In genomic region chr14:99518441-99519346, GRCh38 we compare ENCODE assay signal across 8 cellular contexts. TPM values are rescaled to one million over a fixed set of nuclear protein-coding genes. Genes with fewer than 3 reads are reported as not detected.
DNase-seq lines count a peak whose midpoint lies in the region; ATAC-seq, FAIRE-seq and TF ChIP-seq lines count a peak whose summit lies in the region.

No MANE protein-coding gene starts in this region.

- H3K27ac ChIP-seq in A549 (peak overlapping the region; percentile 16 to 58; a peak in 4 of 6 replicates), H1 (ENCODE audit: low read depth, low read length) (no peak overlapping the region)

- no peak overlapping the region for H3K4ac ChIP-seq in H1 (replicated peaks; ENCODE audit: insufficient read length, low read depth, low read length)

- H3K4me3 ChIP-seq in A549: no peak overlapping the region
- no peak overlapping the region for H3K4me3 ChIP-seq in H1 (ENCODE audit: extremely low read depth in 1 of 4, insufficient read depth in 2 of 4, low read depth in 3 of 4, low read length in 4 of 4)

- no peak overlapping the region for H3K9ac ChIP-seq in H1 (replicated peaks in 1 of 4; ENCODE audit: extremely low read depth in 1 of 4, low read depth in 3 of 4, low read length in 3 of 4)

- no peak overlapping the region for H2BK15ac ChIP-seq in H1 (ENCODE audit: low read length)

- H2AK5ac ChIP-seq in H1 (ENCODE audit: low read depth, low read length): no peak overlapping the region

- FAIRE-seq in A549 (lab: Jason Lieb, UNC): no peak
- FAIRE-seq in H1 (lab: Jason Lieb, UNC): no peak

- peak; percentile 51 to 70; a peak in 5 of 6 replicates for ATAC-seq in A549
- ATAC-seq in GM18502 (IDR thresholded peaks at IDR 0.05; ENCODE audit: poor library complexity, unreplicated experiment): peak; percentile 79
- ATAC-seq in HG03139 (IDR thresholded peaks at IDR 0.05; ENCODE audit: unreplicated experiment): peak; percentile 63
- ATAC-seq in activated CD8-positive, alpha-beta T cell treated with anti-CD3 and anti-CD28 coated beads, Interleukin-2, amount 10 ng/mL, durations not matched to agents 7 days and 5 days: peak; percentile 77

- no peak overlapping the region for H2BK12ac ChIP-seq in H1 (ENCODE audit: low read depth, low read length)

- POLR2A ChIA-PET in A549 (lab: Yijun Ruan, JAX) (interaction anchor here (0.6 kb wide), 1 partner anchor 90 kb away, joined by 3 read pairs; no protein-coding TSS in a partner anchor), H1 (lab: Charles Lee; ENCODE audit: partially characterized antibody) (interaction anchor here (0.6 kb wide), 1 partner anchor 16 kb away, joined by 3 read pairs; no protein-coding TSS in a partner anchor)
- POLR2A ChIA-PET in activated CD8-positive, alpha-beta T cell treated with anti-CD3 and anti-CD28 coated beads, Interleukin-2, amount 10 ng/mL, durations not matched to agents 7 days and 5 days (lab: Charles Lee): no interaction called here

- H4K5ac ChIP-seq in H1 (ENCODE audit: insufficient read length, low read depth, low read length): no peak overlapping the region

- H3K27ac Mint-ChIP-seq in activated CD8-positive, alpha-beta T cell treated with anti-CD3 and anti-CD28 coated beads, Interleukin-2, amount 10 ng/mL, durations not matched to agents 7 days and 5 days: no peak overlapping the region

- H3K4me3 Mint-ChIP-seq in activated CD8-positive, alpha-beta T cell treated with anti-CD3 and anti-CD28 coated beads, Interleukin-2, amount 10 ng/mL, durations not matched to agents 7 days and 5 days: no peak overlapping the region

- peaks cover 0 to 4% (median 0%) of the 10 kb centered on the region in 4 experiments; a peak in 2 of 8 replicates for H3K36me3 ChIP-seq in H1 (ENCODE audit: control insufficient read depth in 2 of 4, insufficient read depth in 4 of 4, low read length in 3 of 4)

- no peak overlapping the region for H2AFZ ChIP-seq in H1 (ENCODE audit: low read length)

- no peaks in the 10 kb centered on the region; the same call in 1 of the 2 replicates for H3K79me1 ChIP-seq in H1 (ENCODE audit: low read depth, low read length)

- DNase-seq in A549 (ENCODE audit: low read depth in 1 of 2, low spot score in 1 of 2) (peak; percentile 70 to 81), NCI-H460 (ENCODE audit: extremely low read depth, low read depth) (peak; percentile 57), H1 (ENCODE audit: low read depth in 1 of 2, low spot score in 2 of 2) (peak in 1 of 2 experiments; percentile 97), mucosa of gallbladder (ENCODE audit: low spot score) (peak; percentile 75)
- DNase-seq in activated CD8-positive, alpha-beta T cell treated with anti-CD3 and anti-CD28 coated beads, Interleukin-2, amount 10 ng/mL, durations not matched to agents 7 days and 5 days: peak; percentile 85
- peak; percentile 73 for DNase-seq in stimulated activated CD8-positive, alpha-beta memory T cell treated with anti-CD3 and anti-CD28 coated beads, Interleukin-7, amount 100 ng/mL, for 24 hours (ENCODE audit: low read depth)

- H3K18ac ChIP-seq in H1 (ENCODE audit: extremely low read depth, low read length): no peak overlapping the region

- H3K14ac ChIP-seq in H1 (ENCODE audit: insufficient read length): no peak overlapping the region

- H3K36me3 Mint-ChIP-seq in activated CD8-positive, alpha-beta T cell treated with anti-CD3 and anti-CD28 coated beads, Interleukin-2, amount 10 ng/mL, durations not matched to agents 7 days and 5 days (ENCODE audit: low read depth): no peaks in the 10 kb centered on the region

- TF ChIP-seq CTCF in A549 (IDR thresholded peaks at IDR 0.05) (peak; percentile 91), H1 (IDR thresholded peaks at IDR 0.05; ENCODE audit: control extremely low read depth in 1 of 3, insufficient read depth in 1 of 3, low read depth in 1 of 3, low read length in 3 of 3) (peak in 2 of 3 experiments; percentile 96; a peak in 3 of 4 replicates)

- TF ChIP-seq RAD21 in A549 (conservative IDR thresholded peaks at IDR 0.05 in 1 of 2, IDR thresholded peaks at IDR 0.05 in 1 of 2): peak; percentile 96
- peak; percentile 97 to 98 for TF ChIP-seq RAD21 in H1 (IDR thresholded peaks at IDR 0.05 in 1 of 2, conservative IDR thresholded peaks at IDR 0.05 in 1 of 2; ENCODE audit: low read depth in 2 of 2, low read length in 2 of 2)

- H3K4me1 ChIP-seq in A549 (peaks cover 25% of the 10 kb centered on the region), H1 (replicated peaks in 1 of 4; ENCODE audit: control insufficient read depth in 3 of 4, insufficient read depth in 4 of 4, low read length in 3 of 4) (peaks cover 5 to 19% (median 13%) of the 10 kb centered on the region in 4 experiments)

- H4K8ac ChIP-seq in H1 (ENCODE audit: extremely low read depth, insufficient read depth, low read length): no peak overlapping the region; the same call in 1 of the 2 replicates

- H3K4me2 ChIP-seq in A549 (no peak overlapping the region), H1 (ENCODE audit: insufficient read depth in 1 of 2, low read depth in 2 of 2, low read length in 2 of 2) (no peak overlapping the region)

- peaks cover 3 to 5% of the 10 kb centered on the region in 2 experiments for H4K20me1 ChIP-seq in H1 (replicated peaks in 1 of 2; ENCODE audit: control insufficient read depth in 1 of 2, insufficient read depth in 2 of 2, low read length in 2 of 2)

- no peaks in the 10 kb centered on the region for H3K27me3 ChIP-seq in H1 (replicated peaks in 1 of 4; ENCODE audit: control insufficient read depth in 3 of 4, extremely low read depth in 1 of 4, insufficient read depth in 3 of 4, low read length in 3 of 4)

- H3K27me3 Mint-ChIP-seq in activated CD8-positive, alpha-beta T cell treated with anti-CD3 and anti-CD28 coated beads, Interleukin-2, amount 10 ng/mL, durations not matched to agents 7 days and 5 days (ENCODE audit: low read depth): no peaks in the 10 kb centered on the region

- TF ChIP-seq EP300 in A549 (IDR thresholded peaks at IDR 0.05) (no peak), H1 (IDR thresholded peaks at IDR 0.05; ENCODE audit: borderline replicate concordance in 1 of 2, low read depth in 2 of 2, low read length in 2 of 2) (no peak)

- H3K79me2 ChIP-seq in H1 (ENCODE audit: control insufficient read depth in 1 of 2, insufficient read depth in 2 of 2, low read length in 2 of 2): peaks cover 0 to 2% of the 10 kb centered on the region in 2 experiments; a peak in 1 of 4 replicates

- H2BK120ac ChIP-seq in H1 (replicated peaks; ENCODE audit: low read depth, low read length): no peak overlapping the region

- H2BK5ac ChIP-seq in H1 (ENCODE audit: low read depth, low read length): no peak overlapping the region; the same call in 1 of the 2 replicates

- H3K23me2 ChIP-seq in H1 (ENCODE audit: low read depth, low read length): 0 out of 2 replicates have a peak, but pooled peaks cover 2% of the 10 kb centered on the region

- 41% methylated on average over 18 of the region's 21 CpGs for WGBS in A549 (ENCODE audit: missing lambda C conversion rate)
- 39% methylated on average over 18 of the region's 21 CpGs; no CpG with 5 or more reads in 1 of the 2 experiments for whole genome bisulfite sequencing in H1 (ENCODE audit: extremely low coverage in 1 of 2, insufficient coverage in 1 of 2, insufficient read length in 1 of 2, insufficient replicate concordance in 2 of 2, low coverage in 1 of 2, low lambda C conversion rate in 2 of 2, missing lambda C conversion rate in 1 of 2), 2 experiments

- CTCF ChIA-PET in A549 (lab: Yijun Ruan, JAX): interaction anchor here (0.6 to 2.1 kb wide), 47 partner anchors 9 to 674 kb away, joined by 3 to 11 read pairs (median 5); partner anchors contain the start of gene CCDC85C
- CTCF ChIA-PET in activated CD8-positive, alpha-beta T cell treated with anti-CD3 and anti-CD28 coated beads, Interleukin-2, amount 10 ng/mL, durations not matched to agents 7 days and 5 days (lab: Charles Lee): interaction anchor here (1.0 to 1.2 kb wide), 3 partner anchors 10 to 110 kb away, joined by 3 read pairs; no protein-coding TSS in a partner anchor
- CTCF ChIA-PET in H1 (lab: Charles Lee; ENCODE audit: partially characterized antibody): interaction anchor here (0.6 to 3.8 kb wide), 28 partner anchors 9 to 443 kb away, joined by 3 to 32 read pairs (median 4); no protein-coding TSS in a partner anchor

- H4K91ac ChIP-seq in H1 (replicated peaks; ENCODE audit: insufficient read length, low read length): no peak overlapping the region

- no peaks in the 10 kb centered on the region for H3K9me3 Mint-ChIP-seq in activated CD8-positive, alpha-beta T cell treated with anti-CD3 and anti-CD28 coated beads, Interleukin-2, amount 10 ng/mL, durations not matched to agents 7 days and 5 days (ENCODE audit: insufficient read depth)

- no peak overlapping the region for H3K56ac ChIP-seq in H1 (replicated peaks; ENCODE audit: insufficient read length, low read depth, low read length)

- no peak overlapping the region for H2BK20ac ChIP-seq in H1 (ENCODE audit: low read length)

- H3K4me1 Mint-ChIP-seq in activated CD8-positive, alpha-beta T cell treated with anti-CD3 and anti-CD28 coated beads, Interleukin-2, amount 10 ng/mL, durations not matched to agents 7 days and 5 days (ENCODE audit: low read depth): no peaks in the 10 kb centered on the region

- no peaks in the 10 kb centered on the region for H3K9me3 ChIP-seq in A549
- H3K9me3 ChIP-seq in H1 (ENCODE audit: insufficient read depth in 2 of 2, low read depth in 1 of 2, low read length in 1 of 2): no peaks in the 10 kb centered on the region

- H3K23ac ChIP-seq in H1 (ENCODE audit: insufficient read length): no peak overlapping the region

- no peak for TF ChIP-seq POLR2A in A549 (IDR thresholded peaks at IDR 0.05; ENCODE audit: low read length)
- TF ChIP-seq POLR2A in H1 (IDR thresholded peaks at IDR 0.05; ENCODE audit: control extremely low read depth in 1 of 2, low read depth in 2 of 2, low read length in 2 of 2): no peak

RNA-seq across cellular contexts. Expression of gene CCNK, which starts 37.5 kb away (rescaled TPM):
- 22.7 and 38.9 TPM in 2 replicates for polyA plus RNA-seq in A549 (2011; rRNA removed)
- 14.7 and 16.4 TPM in 2 replicates for polyA plus RNA-seq in A549 (2012; cell fraction: cytosol; rRNA removed)
- 12.0 and 19.6 TPM in 2 replicates for polyA plus RNA-seq in A549 (2012; cell fraction: nucleus; rRNA removed)
- 46.6 to 50.8 TPM (median 50.6 TPM) in 3 replicates for polyA plus RNA-seq in A549 (2017; fragmentation: RNase III; extraction: RNeasy Plus Mini Kit Qiagen cat#74134 plus additional on column Dnase treatment)
- 32.7 and 36.2 TPM in 2 replicates for polyA minus RNA-seq in A549 (2011; rRNA and poly(A)+ RNA removed)
- total RNA-seq in NCI-H460 (2014; rRNA removed; shearing (Covaris generic)): 18.1 and 23.3 TPM in 2 replicates
- polyA plus RNA-seq in NCI-H460 (2014; cell fraction: nucleus; rRNA removed): 4.7 and 5.8 TPM in 2 replicates
- 10 to 100 TPM; 81.0 to 81.2 TPM for total RNA-seq in activated CD8-positive, alpha-beta T cell treated with anti-CD3 and anti-CD28 coated beads, Interleukin-2, amount 10 ng/mL, durations not matched to agents 7 days and 5 days
- 81.9 and 82.7 TPM in 2 replicates for total RNA-seq in H1 (2021; fragmentation: NEBNext Ultra II Directional; extraction: Animal tissue kit (Norgen Biotek cat#: 25700))
- 10.7 and 14.7 TPM in 2 replicates for polyA plus RNA-seq in H1 (2011; rRNA removed)
- 12.5 TPM for polyA plus RNA-seq in H1 (2011; cell fraction: cytosol; rRNA removed)
- polyA plus RNA-seq in H1 (2011; cell fraction: nucleus; rRNA removed): 15.2 TPM
- 52.2 to 103 TPM (median 60.4 TPM) in 4 replicates for polyA plus RNA-seq in H1 (2012, experiment 1 of 2)
- 62.7 TPM for polyA plus RNA-seq in H1 (2012, experiment 2 of 2)
- 53.6 TPM for polyA plus RNA-seq in H1 (2013, experiment 1 of 2)
- 57.8 TPM for polyA plus RNA-seq in H1 (2013, experiment 2 of 2)
- polyA minus RNA-seq in H1 (2011; rRNA and poly(A)+ RNA removed): 17.0 and 27.3 TPM in 2 replicates
- 37.3 TPM for polyA minus RNA-seq in H1 (2011; cell fraction: cytosol; rRNA and poly(A)+ RNA removed)
- polyA minus RNA-seq in H1 (2011; cell fraction: nucleus; rRNA and poly(A)+ RNA removed): 21.9 TPM
- 45.5 TPM for total RNA-seq in mucosa of gallbladder

RNA-seq across cellular contexts. Expression of gene SETD3, which starts 38.0 kb away (rescaled TPM):
- polyA plus RNA-seq in A549 (2011; rRNA removed) (53.9 and 59.7 TPM in 2 replicates), A549 (2017; fragmentation: RNase III; extraction: RNeasy Plus Mini Kit Qiagen cat#74134 plus additional on column Dnase treatment) (41.2 to 44.7 TPM (median 43.1 TPM) in 3 replicates), H1 (2011; rRNA removed) (16.0 and 24.0 TPM in 2 replicates)
- 19.3 and 25.5 TPM in 2 replicates for polyA plus RNA-seq in A549 (2012; cell fraction: cytosol; rRNA removed)
- polyA plus RNA-seq in A549 (2012; cell fraction: nucleus; rRNA removed): 8.5 and 11.1 TPM in 2 replicates
- 47.2 and 53.5 TPM in 2 replicates for polyA minus RNA-seq in A549 (2011; rRNA and poly(A)+ RNA removed)
- 54.3 and 60.5 TPM in 2 replicates for total RNA-seq in NCI-H460 (2014; rRNA removed; shearing (Covaris generic))
- 38.2 and 40.6 TPM in 2 replicates for polyA plus RNA-seq in NCI-H460 (2014; cell fraction: nucleus; rRNA removed)
- total RNA-seq in activated CD8-positive, alpha-beta T cell treated with anti-CD3 and anti-CD28 coated beads, Interleukin-2, amount 10 ng/mL, durations not matched to agents 7 days and 5 days: 10 to 100 TPM; 65.2 to 66.0 TPM
- 60.1 and 64.0 TPM in 2 replicates for total RNA-seq in H1 (2021; fragmentation: NEBNext Ultra II Directional; extraction: Animal tissue kit (Norgen Biotek cat#: 25700))
- polyA plus RNA-seq in H1 (2011; cell fraction: cytosol; rRNA removed): 25.0 TPM
- 18.3 TPM for polyA plus RNA-seq in H1 (2011; cell fraction: nucleus; rRNA removed)
- 33.2 to 61.8 TPM (median 36.0 TPM) in 4 replicates for polyA plus RNA-seq in H1 (2012, experiment 1 of 2)
- 7.7 TPM for polyA plus RNA-seq in H1 (2012, experiment 2 of 2)
- 42.9 TPM for polyA plus RNA-seq in H1 (2013, experiment 1 of 2)
- polyA plus RNA-seq in H1 (2013, experiment 2 of 2): 46.9 TPM
- 44.8 and 60.0 TPM in 2 replicates for polyA minus RNA-seq in H1 (2011; rRNA and poly(A)+ RNA removed)
- polyA minus RNA-seq in H1 (2011; cell fraction: cytosol; rRNA and poly(A)+ RNA removed): 33.7 TPM
- 68.5 TPM for polyA minus RNA-seq in H1 (2011; cell fraction: nucleus; rRNA and poly(A)+ RNA removed)
- total RNA-seq in mucosa of gallbladder: 68.9 TPM

Comparison
In these comparisons a context has a peak if more than half of its experiments do, and no peak if none do; other contexts are left out.
1. Of the 18 proteins assayed by ChIP-seq in both H1 and A549: peak only in H1: none; only in A549: none; in both: CTCF, MAX and RAD21; in neither: 15.